ENCODE assay signal across 10 cellular contexts in genomic region chr5:59037453-59038168, GRCh38.
A peak's percentile ranks its signal among the peaks of the same experiment; 100 is the strongest.
DNase-seq lines count a peak whose midpoint lies in the region; ATAC-seq and TF ChIP-seq lines count a peak whose summit lies in the region.
"Had no signal": no experiment of that assay in that cellular context is flagged by ENCODE, and none has a peak within 500 bp of the region (broad histone marks: within the 10 kb centered on the region; RNA-seq: fewer than 3 reads in every experiment).

No MANE protein-coding gene starts in this region.

- no peaks in the 10 kb centered on the region for H3K9me3 ChIP-seq in BLaER1

- H3K36me3 Mint-ChIP-seq in nephron progenitor cell (ENCODE audit: low read depth): peaks cover 9% of the 10 kb centered on the region

- H3K27ac ChIP-seq in BLaER1: no peak overlapping the region
- peak overlapping the region; percentile 94 for H3K27ac ChIP-seq in KMS-11
- no peak overlapping the region for H3K27ac ChIP-seq in coronary artery

- ATAC-seq in GM21423 (IDR thresholded peaks at IDR 0.05; ENCODE audit: unreplicated experiment): no peak
- ATAC-seq in GM19324 (IDR thresholded peaks at IDR 0.05; ENCODE audit: low FRiP score, unreplicated experiment): no peak
- ATAC-seq: GM12878 had no signal

- no peak for DNase-seq in coronary artery (ENCODE audit: low spot score)
- DNase-seq in nephron progenitor cell: no peak
- no peak for DNase-seq in HuH-7 (ENCODE audit: low spot score)
- DNase-seq in LoVo (ENCODE audit: low spot score): no peak
- DNase-seq: NCI-H2107 had no signal

- H3K4me3 Mint-ChIP-seq in nephron progenitor cell: peak overlapping the region; percentile 89

- H3K36me3 ChIP-seq in BLaER1 (no peaks in the 10 kb centered on the region), KMS-11 (ENCODE audit: insufficient read depth) (peaks cover 8% of the 10 kb centered on the region; the same call in 1 of the 2 replicates)

- H2AFZ ChIP-seq in KMS-11 (ENCODE audit: low read depth): no peak overlapping the region

- peaks cover 100% of the 10 kb centered on the region for H3K79me2 ChIP-seq in KMS-11 (ENCODE audit: insufficient read depth, low read depth)

- H3K27me3 Mint-ChIP-seq in nephron progenitor cell (ENCODE audit: low read depth, poor library complexity): no peaks in the 10 kb centered on the region

- peak overlapping the region; percentile 82 for H3K4me3 ChIP-seq in BLaER1
- no peak overlapping the region for H3K4me3 ChIP-seq in KMS-11 (IDR thresholded peaks at IDR 0.05; ENCODE audit: insufficient read depth, low read depth, low read length)
- peak overlapping the region; percentile 77 for H3K4me3 ChIP-seq in coronary artery
- H3K4me3 ChIP-seq: GM12878 had no signal

- H3K27me3 ChIP-seq in BLaER1: peaks cover 23% of the 10 kb centered on the region
- no peaks in the 10 kb centered on the region for H3K27me3 ChIP-seq in KMS-11 (ENCODE audit: insufficient read depth, low read depth)

- peak overlapping the region; percentile 94 for H3K4me2 ChIP-seq in BLaER1
- H3K4me2 ChIP-seq in KMS-11: peak overlapping the region; percentile 94

- no peak; the same call in 1 of the 2 replicates for TF ChIP-seq CTCF in KMS-11 (conservative IDR thresholded peaks at IDR 0.05; ENCODE audit: low read depth, low read length)
- TF ChIP-seq CTCF in coronary artery (IDR thresholded peaks at IDR 0.05): no peak
- no peak for TF ChIP-seq CTCF in nephron progenitor cell (IDR thresholded peaks at IDR 0.05)

- peak overlapping the region; percentile 7 for H3K27ac Mint-ChIP-seq in nephron progenitor cell

- H3K4me1 Mint-ChIP-seq in nephron progenitor cell: peaks cover 84% of the 10 kb centered on the region

- H3K4me1 ChIP-seq in BLaER1 (peaks cover 26% of the 10 kb centered on the region), KMS-11 (ENCODE audit: low read depth, poor library complexity, severe bottlenecking) (peaks cover 58% of the 10 kb centered on the region)

- H3K9ac ChIP-seq in BLaER1 (no peak overlapping the region), KMS-11 (peak overlapping the region; percentile 94)

- H3K9me3 Mint-ChIP-seq in nephron progenitor cell: peaks cover 3% of the 10 kb centered on the region

- H4K20me1 ChIP-seq in BLaER1: no peaks in the 10 kb centered on the region
- no peaks in the 10 kb centered on the region for H4K20me1 ChIP-seq in KMS-11 (ENCODE audit: insufficient read depth)
